9 cellular contexts compared by ENCODE assay signal in the genomic region with DNA sequence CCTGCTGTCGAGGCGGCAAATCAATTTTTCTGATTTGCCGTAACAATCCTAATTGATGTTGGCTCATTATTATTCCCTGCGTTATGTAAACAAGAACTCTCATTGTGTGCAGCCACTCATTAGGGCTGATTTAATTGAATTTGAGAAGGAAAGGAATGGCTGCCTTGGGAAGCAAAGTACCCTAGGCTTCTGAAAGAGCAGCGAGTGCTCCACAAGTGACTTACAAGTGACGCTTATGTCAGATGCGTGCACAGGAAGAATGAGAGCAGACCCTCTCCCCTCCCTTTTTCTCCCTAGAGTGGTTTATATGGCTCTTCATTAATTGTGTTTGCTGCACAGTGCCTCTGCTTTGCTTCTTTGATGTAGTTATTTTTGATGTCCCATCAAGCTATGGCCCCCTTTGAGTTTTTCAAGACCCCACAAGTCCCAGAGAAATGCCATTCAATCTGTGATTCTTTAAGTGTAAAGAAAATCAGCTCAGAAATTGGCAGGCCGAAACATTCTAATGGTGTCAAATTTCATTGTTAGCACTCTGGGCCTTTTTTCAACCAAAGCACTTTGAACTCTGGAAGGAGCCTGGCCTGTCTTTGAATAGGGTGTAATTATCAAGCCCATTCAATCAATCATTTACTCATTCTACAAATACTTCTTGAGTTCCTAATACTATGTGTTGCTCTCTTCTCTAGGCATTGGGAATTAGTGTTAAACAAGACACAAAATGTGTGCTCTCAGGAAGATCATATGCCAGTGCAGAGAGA.
A peak's percentile ranks its signal among the peaks of the same experiment; 100 is the strongest.
DNase-seq lines count a peak whose midpoint lies in the region; ATAC-seq and TF ChIP-seq lines count a peak whose summit lies in the region.
"Had no signal": no experiment of that assay in that cellular context is flagged by ENCODE, and none has a peak within 500 bp of the region (broad histone marks: within the 10 kb centered on the region; RNA-seq: fewer than 3 reads in every experiment).

No MANE protein-coding gene starts in this region.

- H3K27ac Mint-ChIP-seq in Calu3 (ENCODE audit: unreplicated experiment): no peak overlapping the region
- no peak overlapping the region for H3K27ac Mint-ChIP-seq in naive thymus-derived CD8-positive, alpha-beta T cell

- BruUV-seq in Calu3 (replicated peaks; lab: Mats Ljungman, UMichigan): no TSS peak

- DNase-seq in Calu3 (peak; percentile 4), body of pancreas (no peak), NCI-H187 (lab: John Stamatoyannopoulos, UW) (no peak), right cardiac atrium (no peak)
- no peak for DNase-seq in naive thymus-derived CD8-positive, alpha-beta T cell
- DNase-seq in activated CD8-positive, alpha-beta memory T cell treated with anti-CD3 and anti-CD28 coated beads for 24 hours: no peak
- no peak for DNase-seq in activated T-cell treated with anti-CD3 and anti-CD28 coated beads, Interleukin-2, amount 50 U/mL, for 48 hours

- CTCF ChIA-PET in Calu3 (lab: Charles Lee): no interaction called here

- no peaks in the 10 kb centered on the region for H3K4me1 Mint-ChIP-seq in Calu3 (ENCODE audit: low read depth, unreplicated experiment)
- peaks cover 0 to 11% (median 0%) of the 10 kb centered on the region in 4 donors for H3K4me1 Mint-ChIP-seq in naive thymus-derived CD8-positive, alpha-beta T cell

- POLR2A ChIA-PET in naive thymus-derived CD8-positive, alpha-beta T cell (lab: Charles Lee): interaction anchor here (0.7 kb wide), 1 partner anchor 23 kb away, joined by 3 read pairs; no protein-coding TSS in a partner anchor

- H3K9me3 ChIP-seq in body of pancreas (no peaks in the 10 kb centered on the region), right cardiac atrium (ENCODE audit: control insufficient read depth, low read length) (no peaks in the 10 kb centered on the region)

- WGBS in body of pancreas, 2 donors: 39 to 49% methylated on average over 8 of the region's 8 CpGs
- WGBS in right cardiac atrium: 56% methylated on average over 8 of the region's 8 CpGs

- no peak overlapping the region for H3K4me3 ChIP-seq in body of pancreas
- no peak overlapping the region for H3K4me3 ChIP-seq in right cardiac atrium (ENCODE audit: low read length)

- H3K36me3 ChIP-seq in body of pancreas (replicated peaks in 1 of 2; ENCODE audit: insufficient read depth in 1 of 2, low read depth in 2 of 2): no peaks in the 10 kb centered on the region

- H3K9me3 Mint-ChIP-seq in Calu3 (ENCODE audit: low read depth, unreplicated experiment): no peaks in the 10 kb centered on the region
- H3K9me3 Mint-ChIP-seq in naive thymus-derived CD8-positive, alpha-beta T cell: peaks cover 0 to 2% (median 0%) of the 10 kb centered on the region in 9 donors

- H3K27me3 ChIP-seq in body of pancreas (no peaks in the 10 kb centered on the region), right cardiac atrium (ENCODE audit: control insufficient read depth, insufficient read depth) (no peaks in the 10 kb centered on the region)

- TF ChIP-seq CTCF in Calu3 (IDR thresholded peaks at IDR 0.05; ENCODE audit: unreplicated experiment): no peak
- TF ChIP-seq CTCF in body of pancreas (IDR thresholded peaks at IDR 0.05): no peak

- H3K27me3 Mint-ChIP-seq in Calu3 (ENCODE audit: unreplicated experiment): peaks cover 39% of the 10 kb centered on the region
- no peaks in the 10 kb centered on the region for H3K27me3 Mint-ChIP-seq in naive thymus-derived CD8-positive, alpha-beta T cell

- H3K27ac ChIP-seq in body of pancreas (no peak overlapping the region), right cardiac atrium (ENCODE audit: low read length) (no peak overlapping the region)

- TF ChIP-seq POLR2A in body of pancreas (IDR thresholded peaks at IDR 0.05): no peak

- TF ChIP-seq RAD21 in Ishikawa (IDR thresholded peaks at IDR 0.05; ENCODE audit: low read depth): no peak

- ATAC-seq in body of pancreas (peak; percentile 60), right cardiac atrium (no peak)
- peak; percentile 34 to 51 for ATAC-seq in naive thymus-derived CD8-positive, alpha-beta T cell

- H3K4me1 ChIP-seq in body of pancreas (peaks cover 7% of the 10 kb centered on the region), right cardiac atrium (ENCODE audit: control insufficient read depth, insufficient read depth, low read length) (peaks cover 16% of the 10 kb centered on the region)

- intact Hi-C loops in Calu3 (cut with micrococcal nuclease; ENCODE audit: unreplicated experiment) (no loop called here), body of pancreas (cut with DNase I) (no loop called here), right cardiac atrium (cut with DNase I) (no loop called here)

- no peak; the same call in 1 of the 2 replicates for TF ChIP-seq EP300 in Ishikawa (IDR thresholded peaks at IDR 0.05; ENCODE audit: borderline replicate concordance)

- no peak overlapping the region for H3K4me3 Mint-ChIP-seq in Calu3 (ENCODE audit: low read depth, unreplicated experiment)
- no peak overlapping the region for H3K4me3 Mint-ChIP-seq in naive thymus-derived CD8-positive, alpha-beta T cell

- H3K36me3 Mint-ChIP-seq in Calu3 (ENCODE audit: insufficient read depth, unreplicated experiment): no peaks in the 10 kb centered on the region
- no peaks in the 10 kb centered on the region for H3K36me3 Mint-ChIP-seq in naive thymus-derived CD8-positive, alpha-beta T cell
- H3K36me3 Mint-ChIP-seq: CD4-positive, CD25-positive, alpha-beta regulatory T cell had no signal

TF ChIP-seq in Ishikawa, 13 proteins besides CTCF, POLR2A, EP300 and RAD21:
- TF ChIP-seq NFIC (IDR thresholded peaks at IDR 0.05): peak; percentile 48; the same call in 1 of the 2 replicates
- TF ChIP-seq YY1 (IDR thresholded peaks at IDR 0.05; ENCODE audit: low read depth): no peak

Comparison
In these comparisons a context has a peak if more than half of its experiments do, and no peak if none do; other contexts are left out.
1. ATAC-seq: peak in body of pancreas (single experiment) and naive thymus-derived CD8-positive, alpha-beta T cell (2 of 2); none in right cardiac atrium (0 of 2).